In genomic region chr6:28124971-28125353, GRCh38 we compare ENCODE assay signal across 8 cellular contexts. TPM values are rescaled to one million over a fixed set of nuclear protein-coding genes. Genes with fewer than 3 reads are reported as not detected.
DNase-seq lines count a peak whose midpoint lies in the region; ATAC-seq and TF ChIP-seq lines count a peak whose summit lies in the region.

No MANE protein-coding gene starts in this region.

- peak overlapping the region; percentile 76 for H3K9ac ChIP-seq in iPS-15b (ENCODE audit: low read depth, low read length)

- no peak for TF ChIP-seq POLR2A in suprapubic skin (IDR thresholded peaks at IDR 0.05)

- peaks cover 27% of the 10 kb centered on the region for H3K4me1 Mint-ChIP-seq in activated B cell treated with CpG ODN at 0.5 μM for 24 hours

- H3K36me3 ChIP-seq in heart right ventricle (peaks cover 0 to 79% (median 19%) of the 10 kb centered on the region in 9 donors), iPS-15b (ENCODE audit: control insufficient read depth, insufficient read depth, low read length) (no peaks in the 10 kb centered on the region), suprapubic skin (peaks cover 34% of the 10 kb centered on the region)

- H3K9me3 ChIP-seq in heart right ventricle (no peaks in the 10 kb centered on the region), iPS-15b (ENCODE audit: control insufficient read depth, insufficient read depth, low read length) (no peaks in the 10 kb centered on the region), suprapubic skin (no peaks in the 10 kb centered on the region)

- WGBS in heart right ventricle, 2 donors = 12 to 15% methylated on average over 6 of the region's 6 CpGs
- 3% methylated on average over 6 of the region's 6 CpGs for WGBS in suprapubic skin

- TF ChIP-seq CTCF in heart right ventricle (IDR thresholded peaks at IDR 0.05) (no peak), activated B cell treated with CpG ODN at 0.5 μM for 24 hours (IDR thresholded peaks at IDR 0.05) (no peak), suprapubic skin (IDR thresholded peaks at IDR 0.05) (no peak)

- TF ChIP-seq EP300 in suprapubic skin (IDR thresholded peaks at IDR 0.05) = no peak

- DNase-seq in heart right ventricle (no peak), Right ventricle myocardium superior (no peak), activated B cell treated with CpG ODN at 0.5 μM for 24 hours (no peak), suprapubic skin (ENCODE audit: low spot score in 2 of 2) (no peak), SHP77 treated with DMSO at 0.1 percent for 48 hours (lab: John Stamatoyannopoulos, UW) (no peak), NCI-H2029 (lab: John Stamatoyannopoulos, UW) (no peak)

- ATAC-seq in heart right ventricle (peak in 1 of 8 donors; percentile 44), Right ventricle myocardium superior (ENCODE audit: poor library complexity) (no peak), activated B cell treated with CpG ODN at 0.5 μM for 24 hours (ENCODE audit: low read depth) (peak; percentile 20), HG03039 (IDR thresholded peaks at IDR 0.05; ENCODE audit: unreplicated experiment) (no peak)

- CTCF ChIA-PET in activated B cell treated with CpG ODN at 0.5 μM for 24 hours (lab: Charles Lee) = interaction anchor here (1.1 kb wide), 1 partner anchor 225 kb away, joined by 3 read pairs; the partner anchor contains the start of gene ZKSCAN3

- H3K4me1 ChIP-seq in heart right ventricle (peaks cover 0 to 38% (median 20%) of the 10 kb centered on the region in 9 donors), iPS-15b (ENCODE audit: control insufficient read depth, insufficient read depth, low read length) (no peaks in the 10 kb centered on the region), suprapubic skin (peaks cover 16% of the 10 kb centered on the region)

- no peaks in the 10 kb centered on the region for H3K27me3 Mint-ChIP-seq in activated B cell treated with CpG ODN at 0.5 μM for 24 hours

- H3K4me3 ChIP-seq in heart right ventricle (peak overlapping the region; percentile 50 to 75 (median 68)), iPS-15b (ENCODE audit: low read depth, low read length) (peak overlapping the region; percentile 92), suprapubic skin (peak overlapping the region; percentile 61)

- no peaks in the 10 kb centered on the region for H3K9me3 Mint-ChIP-seq in activated B cell treated with CpG ODN at 0.5 μM for 24 hours

- H3K27ac ChIP-seq in heart right ventricle (peak overlapping the region in 9 of 10 donors; percentile 49 to 88 (median 62)), suprapubic skin (peak overlapping the region; percentile 42)

- H3K36me3 Mint-ChIP-seq in activated B cell treated with CpG ODN at 0.5 μM for 24 hours (ENCODE audit: low read depth) = peaks cover 59% of the 10 kb centered on the region

- H3K27me3 ChIP-seq in heart right ventricle (no peaks in the 10 kb centered on the region), iPS-15b (ENCODE audit: control insufficient read depth, insufficient read depth, low read length) (no peaks in the 10 kb centered on the region), suprapubic skin (no peaks in the 10 kb centered on the region)

- H3K27ac Mint-ChIP-seq in activated B cell treated with CpG ODN at 0.5 μM for 24 hours = peak overlapping the region; percentile 95

- POLR2A ChIA-PET in activated B cell treated with CpG ODN at 0.5 μM for 24 hours (lab: Charles Lee) = interaction anchor here (0.5 to 7.0 kb wide), 8 partner anchors 8 to 258 kb away, joined by 3 to 170 read pairs (median 8); partner anchors contain the start of genes ZKSCAN4, ZKSCAN8 and ZSCAN26

- intact Hi-C loops in heart right ventricle (cut with DNase I) = loop anchor here in 2 of 10 donors (1.0 to 10.0 kb wide), 2 partner anchors 11 to 230 kb away; no protein-coding TSS in a partner anchor
- intact Hi-C loops in Right ventricle myocardium superior (cut with DNase I) = no loop called here
- intact Hi-C loops in activated B cell treated with CpG ODN at 0.5 μM for 24 hours (cut with micrococcal nuclease) = loop anchor here (1.0 to 5.0 kb wide), 7 partner anchors 11 to 258 kb away; partner anchors contain the start of genes ZKSCAN4, ZKSCAN8 and ZSCAN26

- H3K4me3 Mint-ChIP-seq in activated B cell treated with CpG ODN at 0.5 μM for 24 hours = peak overlapping the region; percentile 97

RNA-seq across cellular contexts. Expression of gene ZSCAN16, which starts 0.6 kb away (rescaled TPM):
- total RNA-seq in heart right ventricle = 1 to 10 TPM; 1.4 to 3.3 (median 1.8) TPM
- polyA plus RNA-seq in heart right ventricle = 1 to 10 TPM; 4.7 to 5.6 TPM
- 1.2 TPM for total RNA-seq in Right ventricle myocardium superior
- total RNA-seq in activated B cell treated with CpG ODN at 0.5 μM for 24 hours = 10.6 and 12.6 TPM in 2 replicates
- total RNA-seq in suprapubic skin = 1 to 10 TPM; 2.4 to 7.6 (median 4.2) TPM

RNA-seq across cellular contexts. Expression of gene ZKSCAN8, which starts 16.7 kb away (rescaled TPM):
- total RNA-seq in heart right ventricle (10 to 100 TPM; 11.8 to 18.5 (median 14.8) TPM), Right ventricle myocardium superior (12.0 TPM), activated B cell treated with CpG ODN at 0.5 μM for 24 hours (38.9 and 40.2 TPM in 2 replicates), suprapubic skin (10 to 100 TPM in 3 of 4 donors, 1 to 10 TPM in 1; 7.6 to 23.0 (median 14.2) TPM)
- polyA plus RNA-seq in heart right ventricle = 1 to 10 TPM; 2.7 to 4.2 TPM

RNA-seq across cellular contexts. Expression of gene ZNF165, which starts 44.6 kb away (rescaled TPM):
- total RNA-seq in heart right ventricle (under 1 TPM in 9 of 10 donors, not detected in 1; 0.27 to 0.69 (median 0.45) TPM), Right ventricle myocardium superior (0.56 TPM), activated B cell treated with CpG ODN at 0.5 μM for 24 hours (6.0 and 6.3 TPM in 2 replicates), suprapubic skin (1 to 10 TPM in 3 of 4 donors, under 1 TPM in 1; 0.64 to 2.4 (median 2.0) TPM)
- polyA plus RNA-seq in heart right ventricle = under 1 TPM; 0.49 to 0.51 TPM
